In genomic region chr16:21708533-21709115, GRCh38 we compare ENCODE assay signal across 8 cellular contexts. TPM values are rescaled to one million over a fixed set of nuclear protein-coding genes. Genes with fewer than 3 reads are reported as not detected.
A peak's percentile ranks its signal among the peaks of the same experiment; 100 is the strongest.
DNase-seq lines count a peak whose midpoint lies in the region; ATAC-seq, FAIRE-seq and TF ChIP-seq lines count a peak whose summit lies in the region.

No MANE protein-coding gene starts in this region.

- H3K36me3 ChIP-seq in heart left ventricle = no peaks in the 10 kb centered on the region

- DNase-seq in NCI-H1092 treated with DMSO at 0.1 percent for 48 hours (lab: John Stamatoyannopoulos, UW) (peak; percentile 57), SW480 (ENCODE audit: low spot score) (peak; percentile 67), heart left ventricle (peak; percentile 45 to 73 (median 58)), retinal pigment epithelial cell (ENCODE audit: low read depth) (peak; percentile 7)
- DNase-seq in activated naive CD8-positive, alpha-beta T cell treated with anti-CD3 and anti-CD28 coated beads, Interleukin-2, amount 10 ng/mL, durations not matched to agents 7 days and 5 days = peak; percentile 65

- H3K27me3 Mint-ChIP-seq in activated naive CD8-positive, alpha-beta T cell treated with anti-CD3 and anti-CD28 coated beads, Interleukin-2, amount 10 ng/mL, durations not matched to agents 7 days and 5 days = peaks cover 7% of the 10 kb centered on the region

- intact Hi-C loops in heart left ventricle (cut with DNase I) = loop anchor here in 9 of 10 donors (1.0 to 10.0 kb wide), 8 partner anchors 51 to 126 kb away; partner anchors contain the start of gene IGSF6 (in 1 of the 9)

- ATAC-seq in activated naive CD8-positive, alpha-beta T cell treated with anti-CD3 and anti-CD28 coated beads, Interleukin-2, amount 10 ng/mL, durations not matched to agents 7 days and 5 days (ENCODE audit: low read depth) = peak; percentile 66
- peak in 2 of 4 donors; percentile 53 to 63 for ATAC-seq in heart left ventricle
- no peak for ATAC-seq in HG03520 (IDR thresholded peaks at IDR 0.05; ENCODE audit: unreplicated experiment)
- no peak for ATAC-seq in HG03159 (IDR thresholded peaks at IDR 0.05; ENCODE audit: unreplicated experiment)

- peaks cover 5% of the 10 kb centered on the region for H3K4me1 Mint-ChIP-seq in activated naive CD8-positive, alpha-beta T cell treated with anti-CD3 and anti-CD28 coated beads, Interleukin-2, amount 10 ng/mL, durations not matched to agents 7 days and 5 days

- POLR2A ChIA-PET in activated naive CD8-positive, alpha-beta T cell treated with anti-CD3 and anti-CD28 coated beads, Interleukin-2, amount 10 ng/mL, durations not matched to agents 7 days and 5 days (lab: Charles Lee) = interaction anchor here (1.1 kb wide), 1 partner anchor 51 kb away, joined by 3 read pairs; no protein-coding TSS in a partner anchor

- H3K9me3 ChIP-seq in heart left ventricle = no peaks in the 10 kb centered on the region

- peak; percentile 92 for FAIRE-seq in G401.6 (lab: Jason Lieb, UNC)

- no peak overlapping the region for H3K27ac ChIP-seq in heart left ventricle

- 6 to 8% (median 7%) methylated on average over 10 of the region's 10 CpGs for WGBS in heart left ventricle, 4 donors

- TF ChIP-seq CTCF in heart left ventricle (IDR thresholded peaks at IDR 0.05) (peak; percentile 78 to 90 (median 84)), retinal pigment epithelial cell (conservative IDR thresholded peaks at IDR 0.05; ENCODE audit: low read depth, low read length) (peak; percentile 85)

- no peaks in the 10 kb centered on the region for H3K36me3 Mint-ChIP-seq in activated naive CD8-positive, alpha-beta T cell treated with anti-CD3 and anti-CD28 coated beads, Interleukin-2, amount 10 ng/mL, durations not matched to agents 7 days and 5 days

- peaks cover 0 to 3% (median 0%) of the 10 kb centered on the region in 9 donors for H3K27me3 ChIP-seq in heart left ventricle

- no peak for TF ChIP-seq POLR2A in heart left ventricle (IDR thresholded peaks at IDR 0.05)

- no peak overlapping the region for H3K27ac Mint-ChIP-seq in activated naive CD8-positive, alpha-beta T cell treated with anti-CD3 and anti-CD28 coated beads, Interleukin-2, amount 10 ng/mL, durations not matched to agents 7 days and 5 days

- no peak overlapping the region for H3K4me3 ChIP-seq in heart left ventricle
- no peak overlapping the region for H3K4me3 ChIP-seq in retinal pigment epithelial cell (ENCODE audit: low read length)

- no peak overlapping the region for H3K4me3 Mint-ChIP-seq in activated naive CD8-positive, alpha-beta T cell treated with anti-CD3 and anti-CD28 coated beads, Interleukin-2, amount 10 ng/mL, durations not matched to agents 7 days and 5 days

- H3K9me3 Mint-ChIP-seq in activated naive CD8-positive, alpha-beta T cell treated with anti-CD3 and anti-CD28 coated beads, Interleukin-2, amount 10 ng/mL, durations not matched to agents 7 days and 5 days = no peaks in the 10 kb centered on the region

- H3K4me1 ChIP-seq in heart left ventricle = peaks cover 0 to 9% (median 0%) of the 10 kb centered on the region in 12 donors

RNA-seq across cellular contexts. Expression of gene OTOA, which starts 44.9 kb away (rescaled TPM):
- total RNA-seq in activated naive CD8-positive, alpha-beta T cell treated with anti-CD3 and anti-CD28 coated beads, Interleukin-2, amount 10 ng/mL, durations not matched to agents 7 days and 5 days = under 1 TPM; 0.14 to 0.17 TPM
- total RNA-seq in heart left ventricle = under 1 TPM in 3 of 9 donors, not detected in 6; 0.16 to 0.41 (median 0.37) TPM
- under 1 TPM in 1 of 2 donors, not detected in 1; 0.03 TPM for polyA plus RNA-seq in heart left ventricle

RNA-seq across cellular contexts. Expression of gene IGSF6, which starts 56.2 kb away (rescaled TPM):
- total RNA-seq in activated naive CD8-positive, alpha-beta T cell treated with anti-CD3 and anti-CD28 coated beads, Interleukin-2, amount 10 ng/mL, durations not matched to agents 7 days and 5 days = 1 to 10 TPM; 1.7 to 1.8 TPM
- 10 to 100 TPM in 1 of 9 donors, 1 to 10 TPM in 4, under 1 TPM in 4; 0.56 to 45.0 (median 1.5) TPM for total RNA-seq in heart left ventricle
- under 1 TPM; 0.71 to 0.91 TPM for polyA plus RNA-seq in heart left ventricle

Comparison
In these comparisons a context has a peak if more than half of its experiments do, and no peak if none do; other contexts are left out.
1. DNase-seq: peak in every context shown above with its lines; median percentile 67 in SW480; 65 in activated naive CD8-positive, alpha-beta T cell treated with anti-CD3 and anti-CD28 coated beads, Interleukin-2, amount 10 ng/mL, durations not matched to agents 7 days and 5 days; 58 in heart left ventricle; 57 in NCI-H1092 treated with DMSO at 0.1 percent for 48 hours; 7 in retinal pigment epithelial cell.